Comparison of ENCODE assay signal across 1 cellular context in the genomic region with DNA sequence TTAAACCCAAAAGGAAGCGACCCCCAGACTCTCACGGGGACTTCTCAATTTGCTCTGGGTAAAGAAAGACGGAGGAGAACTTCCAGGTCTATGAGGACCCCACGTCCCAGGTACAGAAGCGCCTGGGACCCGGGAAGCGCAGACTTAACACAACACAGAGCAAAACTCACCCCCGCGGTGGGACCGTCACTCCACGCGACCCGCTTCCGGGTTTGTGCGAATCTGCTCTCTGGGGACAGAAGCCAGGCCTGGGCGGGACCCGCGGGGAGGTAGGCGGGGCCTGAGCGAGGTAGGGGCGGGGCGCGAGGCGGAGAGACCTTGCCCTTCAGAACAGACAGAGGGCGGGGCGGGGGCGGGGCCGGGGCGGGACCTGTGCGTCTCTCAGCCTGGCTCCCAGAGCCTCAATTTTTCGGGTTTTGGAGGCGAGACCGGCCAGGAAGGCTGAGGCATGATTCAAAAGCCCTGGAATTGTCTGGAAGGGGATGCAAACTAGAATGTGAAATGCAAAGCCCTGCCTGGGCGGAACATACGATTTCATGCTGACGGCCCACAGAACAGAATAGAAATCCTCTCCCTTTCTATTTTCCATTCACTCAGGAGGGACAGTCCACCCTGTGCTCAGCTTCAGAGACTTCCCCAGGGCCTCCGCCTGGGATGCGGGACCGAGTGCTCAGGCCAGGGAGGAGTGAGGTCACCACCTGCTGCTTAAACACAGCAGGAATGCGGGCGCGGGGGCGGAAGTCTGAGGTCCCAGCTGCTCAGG.
TF ChIP-seq lines count a peak whose summit lies in the region.

No MANE protein-coding gene starts in this region.

TF ChIP-seq in K562, 482 proteins besides CTCF, POLR2A, EP300 and RAD21 (continued from another document and continues in another):
- TF ChIP-seq, protein P1, sequence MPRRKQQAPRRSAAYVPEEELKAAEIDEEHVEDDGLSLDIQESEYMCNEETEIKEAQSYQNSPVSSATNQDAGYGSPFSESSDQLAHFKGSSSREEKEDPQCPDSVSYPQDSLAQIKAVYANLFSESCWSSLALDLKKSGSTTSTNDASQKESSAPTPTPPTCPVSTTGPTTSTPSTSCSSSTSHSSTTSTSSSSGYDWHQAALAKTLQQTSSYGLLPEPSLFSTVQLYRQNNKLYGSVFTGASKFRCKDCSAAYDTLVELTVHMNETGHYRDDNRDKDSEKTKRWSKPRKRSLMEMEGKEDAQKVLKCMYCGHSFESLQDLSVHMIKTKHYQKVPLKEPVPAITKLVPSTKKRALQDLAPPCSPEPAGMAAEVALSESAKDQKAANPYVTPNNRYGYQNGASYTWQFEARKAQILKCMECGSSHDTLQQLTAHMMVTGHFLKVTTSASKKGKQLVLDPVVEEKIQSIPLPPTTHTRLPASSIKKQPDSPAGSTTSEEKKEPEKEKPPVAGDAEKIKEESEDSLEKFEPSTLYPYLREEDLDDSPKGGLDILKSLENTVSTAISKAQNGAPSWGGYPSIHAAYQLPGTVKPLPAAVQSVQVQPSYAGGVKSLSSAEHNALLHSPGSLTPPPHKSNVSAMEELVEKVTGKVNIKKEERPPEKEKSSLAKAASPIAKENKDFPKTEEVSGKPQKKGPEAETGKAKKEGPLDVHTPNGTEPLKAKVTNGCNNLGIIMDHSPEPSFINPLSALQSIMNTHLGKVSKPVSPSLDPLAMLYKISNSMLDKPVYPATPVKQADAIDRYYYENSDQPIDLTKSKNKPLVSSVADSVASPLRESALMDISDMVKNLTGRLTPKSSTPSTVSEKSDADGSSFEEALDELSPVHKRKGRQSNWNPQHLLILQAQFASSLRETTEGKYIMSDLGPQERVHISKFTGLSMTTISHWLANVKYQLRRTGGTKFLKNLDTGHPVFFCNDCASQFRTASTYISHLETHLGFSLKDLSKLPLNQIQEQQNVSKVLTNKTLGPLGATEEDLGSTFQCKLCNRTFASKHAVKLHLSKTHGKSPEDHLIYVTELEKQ (CRISPR knock-in tag; IDR thresholded peaks at IDR 0.05): no peak
- peak; percentile 82 for TF ChIP-seq POLR2B (IDR thresholded peaks at IDR 0.05; ENCODE audit: low read depth, partially characterized antibody)
- TF ChIP-seq ELF1 (tag; IDR thresholded peaks at IDR 0.05): peak; percentile 93
- no peak for TF ChIP-seq TEAD2 (tag; IDR thresholded peaks at IDR 0.05)
- 0 out of 2 replicates have a peak, but pooled peaks have one; percentile 29 for TF ChIP-seq ZBTB7A (IDR thresholded peaks at IDR 0.05; ENCODE audit: borderline replicate concordance, control insufficient read depth, low read depth, low read length)
- no peak for TF ChIP-seq ATF1 (CRISPR knock-in tag; IDR thresholded peaks at IDR 0.05)
- 0 out of 2 replicates have a peak, but pooled peaks have one; percentile 38 for TF ChIP-seq ATF1 (tag; IDR thresholded peaks at IDR 0.05)
- no peak for TF ChIP-seq CEBPG (CRISPR knock-in tag; IDR thresholded peaks at IDR 0.05)
- TF ChIP-seq CEBPG (tag; conservative IDR thresholded peaks at IDR 0.05 in 1 of 2, IDR thresholded peaks at IDR 0.05 in 1 of 2): no peak
- TF ChIP-seq SRSF3 (IDR thresholded peaks at IDR 0.05; ENCODE audit: insufficient read depth, low read length): no peak
- TF ChIP-seq CC2D1A (IDR thresholded peaks at IDR 0.05): no peak
- peak; percentile 91 for TF ChIP-seq EGR1 (conservative IDR thresholded peaks at IDR 0.05)
- peak in 1 of 3 experiments; percentile 23 for TF ChIP-seq YY1 (IDR thresholded peaks at IDR 0.05; ENCODE audit: borderline replicate concordance in 1 of 3, control insufficient read depth in 1 of 3, extremely low read depth in 1 of 3, insufficient read depth in 3 of 3, insufficient read length in 1 of 3, insufficient replicate concordance in 2 of 3, low read depth in 1 of 3, low read length in 2 of 3)
- 0 out of 2 replicates have a peak, but pooled peaks have one; percentile 18 for TF ChIP-seq DPF2 (IDR thresholded peaks at IDR 0.05)
- TF ChIP-seq RBM15 (IDR thresholded peaks at IDR 0.05; ENCODE audit: insufficient read depth, low read length): no peak
- no peak for TF ChIP-seq TSC22D4 (tag; IDR thresholded peaks at IDR 0.05)
- TF ChIP-seq MYBL2 (IDR thresholded peaks at IDR 0.05; ENCODE audit: low read depth): no peak
- no peak for TF ChIP-seq MYBL2 (CRISPR knock-in tag; IDR thresholded peaks at IDR 0.05; ENCODE audit: borderline replicate concordance)
- TF ChIP-seq POLR2G (IDR thresholded peaks at IDR 0.05; ENCODE audit: low read depth, low read length): peak; percentile 90
- no peak for TF ChIP-seq ZKSCAN3 (CRISPR knock-in tag; IDR thresholded peaks at IDR 0.05)
- no peak for TF ChIP-seq NFE2 (IDR thresholded peaks at IDR 0.05; ENCODE audit: low read depth)
- TF ChIP-seq TAF7 (tag; IDR thresholded peaks at IDR 0.05): peak; percentile 46; the same call in 1 of the 2 replicates
- no peak for TF ChIP-seq ZNF212 (CRISPR knock-in tag; IDR thresholded peaks at IDR 0.05)
- TF ChIP-seq, protein P2, sequence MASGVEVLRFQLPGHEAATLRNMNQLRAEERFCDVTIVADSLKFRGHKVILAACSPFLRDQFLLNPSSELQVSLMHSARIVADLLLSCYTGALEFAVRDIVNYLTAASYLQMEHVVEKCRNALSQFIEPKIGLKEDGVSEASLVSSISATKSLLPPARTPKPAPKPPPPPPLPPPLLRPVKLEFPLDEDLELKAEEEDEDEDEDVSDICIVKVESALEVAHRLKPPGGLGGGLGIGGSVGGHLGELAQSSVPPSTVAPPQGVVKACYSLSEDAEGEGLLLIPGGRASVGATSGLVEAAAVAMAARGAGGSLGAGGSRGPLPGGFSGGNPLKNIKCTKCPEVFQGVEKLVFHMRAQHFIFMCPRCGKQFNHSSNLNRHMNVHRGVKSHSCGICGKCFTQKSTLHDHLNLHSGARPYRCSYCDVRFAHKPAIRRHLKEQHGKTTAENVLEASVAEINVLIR (CRISPR knock-in tag; IDR thresholded peaks at IDR 0.05): no peak
- no peak for TF ChIP-seq TRIM28 (IDR thresholded peaks at IDR 0.05)
- peak; percentile 44 to 76; a peak in 1 of 4 replicates for TF ChIP-seq SIN3A (IDR thresholded peaks at IDR 0.05; ENCODE audit: borderline replicate concordance in 2 of 2, control insufficient read depth in 1 of 2, low read depth in 2 of 2, low read length in 2 of 2)
- TF ChIP-seq, protein P3, sequence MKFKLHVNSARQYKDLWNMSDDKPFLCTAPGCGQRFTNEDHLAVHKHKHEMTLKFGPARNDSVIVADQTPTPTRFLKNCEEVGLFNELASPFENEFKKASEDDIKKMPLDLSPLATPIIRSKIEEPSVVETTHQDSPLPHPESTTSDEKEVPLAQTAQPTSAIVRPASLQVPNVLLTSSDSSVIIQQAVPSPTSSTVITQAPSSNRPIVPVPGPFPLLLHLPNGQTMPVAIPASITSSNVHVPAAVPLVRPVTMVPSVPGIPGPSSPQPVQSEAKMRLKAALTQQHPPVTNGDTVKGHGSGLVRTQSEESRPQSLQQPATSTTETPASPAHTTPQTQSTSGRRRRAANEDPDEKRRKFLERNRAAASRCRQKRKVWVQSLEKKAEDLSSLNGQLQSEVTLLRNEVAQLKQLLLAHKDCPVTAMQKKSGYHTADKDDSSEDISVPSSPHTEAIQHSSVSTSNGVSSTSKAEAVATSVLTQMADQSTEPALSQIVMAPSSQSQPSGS (CRISPR knock-in tag; IDR thresholded peaks at IDR 0.05): no peak
- TF ChIP-seq NRF1 (conservative IDR thresholded peaks at IDR 0.05 in 1 of 2, IDR thresholded peaks at IDR 0.05 in 1 of 2): 0 out of 4 replicates have a peak, but pooled peaks of 1 of the 2 experiments have one; percentile 36
- TF ChIP-seq BHLHE40 (IDR thresholded peaks at IDR 0.05; ENCODE audit: low read length): no peak
- TF ChIP-seq RFX7 (CRISPR knock-in tag; IDR thresholded peaks at IDR 0.05): 0 out of 2 replicates have a peak, but pooled peaks have one; percentile 32
- TF ChIP-seq GABPA (tag; conservative IDR thresholded peaks at IDR 0.05; ENCODE audit: low read depth): peak; percentile 51; the same call in 1 of the 2 replicates
- TF ChIP-seq YBX1 (IDR thresholded peaks at IDR 0.05): no peak
- TF ChIP-seq ZNF197 (CRISPR knock-in tag; IDR thresholded peaks at IDR 0.05; ENCODE audit: low read depth): no peak
- TF ChIP-seq JUN (IDR thresholded peaks at IDR 0.05; ENCODE audit: borderline replicate concordance, low read depth, low read length): peak; percentile 51; the same call in 1 of the 2 replicates
- no peak for TF ChIP-seq JUN (CRISPR knock-in tag; IDR thresholded peaks at IDR 0.05; ENCODE audit: borderline replicate concordance)
- TF ChIP-seq, protein P4, sequence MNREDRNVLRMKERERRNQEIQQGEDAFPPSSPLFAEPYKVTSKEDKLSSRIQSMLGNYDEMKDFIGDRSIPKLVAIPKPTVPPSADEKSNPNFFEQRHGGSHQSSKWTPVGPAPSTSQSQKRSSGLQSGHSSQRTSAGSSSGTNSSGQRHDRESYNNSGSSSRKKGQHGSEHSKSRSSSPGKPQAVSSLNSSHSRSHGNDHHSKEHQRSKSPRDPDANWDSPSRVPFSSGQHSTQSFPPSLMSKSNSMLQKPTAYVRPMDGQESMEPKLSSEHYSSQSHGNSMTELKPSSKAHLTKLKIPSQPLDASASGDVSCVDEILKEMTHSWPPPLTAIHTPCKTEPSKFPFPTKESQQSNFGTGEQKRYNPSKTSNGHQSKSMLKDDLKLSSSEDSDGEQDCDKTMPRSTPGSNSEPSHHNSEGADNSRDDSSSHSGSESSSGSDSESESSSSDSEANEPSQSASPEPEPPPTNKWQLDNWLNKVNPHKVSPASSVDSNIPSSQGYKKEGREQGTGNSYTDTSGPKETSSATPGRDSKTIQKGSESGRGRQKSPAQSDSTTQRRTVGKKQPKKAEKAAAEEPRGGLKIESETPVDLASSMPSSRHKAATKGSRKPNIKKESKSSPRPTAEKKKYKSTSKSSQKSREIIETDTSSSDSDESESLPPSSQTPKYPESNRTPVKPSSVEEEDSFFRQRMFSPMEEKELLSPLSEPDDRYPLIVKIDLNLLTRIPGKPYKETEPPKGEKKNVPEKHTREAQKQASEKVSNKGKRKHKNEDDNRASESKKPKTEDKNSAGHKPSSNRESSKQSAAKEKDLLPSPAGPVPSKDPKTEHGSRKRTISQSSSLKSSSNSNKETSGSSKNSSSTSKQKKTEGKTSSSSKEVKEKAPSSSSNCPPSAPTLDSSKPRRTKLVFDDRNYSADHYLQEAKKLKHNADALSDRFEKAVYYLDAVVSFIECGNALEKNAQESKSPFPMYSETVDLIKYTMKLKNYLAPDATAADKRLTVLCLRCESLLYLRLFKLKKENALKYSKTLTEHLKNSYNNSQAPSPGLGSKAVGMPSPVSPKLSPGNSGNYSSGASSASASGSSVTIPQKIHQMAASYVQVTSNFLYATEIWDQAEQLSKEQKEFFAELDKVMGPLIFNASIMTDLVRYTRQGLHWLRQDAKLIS (CRISPR knock-in tag; IDR thresholded peaks at IDR 0.05): peak; percentile 38; the same call in 1 of the 2 replicates
- peak; percentile 80 for TF ChIP-seq TAF1 (IDR thresholded peaks at IDR 0.05; ENCODE audit: control insufficient read depth, extremely low read depth, insufficient read depth, low read length, severe bottlenecking)
- peak; percentile 75 for TF ChIP-seq EP400 (IDR thresholded peaks at IDR 0.05)
- 0 out of 4 replicates have a peak, but pooled peaks of 1 of the 2 experiments have one; percentile 42 for TF ChIP-seq NONO (IDR thresholded peaks at IDR 0.05; ENCODE audit: low read depth in 2 of 2, low read length in 1 of 2)
- TF ChIP-seq, protein P5, sequence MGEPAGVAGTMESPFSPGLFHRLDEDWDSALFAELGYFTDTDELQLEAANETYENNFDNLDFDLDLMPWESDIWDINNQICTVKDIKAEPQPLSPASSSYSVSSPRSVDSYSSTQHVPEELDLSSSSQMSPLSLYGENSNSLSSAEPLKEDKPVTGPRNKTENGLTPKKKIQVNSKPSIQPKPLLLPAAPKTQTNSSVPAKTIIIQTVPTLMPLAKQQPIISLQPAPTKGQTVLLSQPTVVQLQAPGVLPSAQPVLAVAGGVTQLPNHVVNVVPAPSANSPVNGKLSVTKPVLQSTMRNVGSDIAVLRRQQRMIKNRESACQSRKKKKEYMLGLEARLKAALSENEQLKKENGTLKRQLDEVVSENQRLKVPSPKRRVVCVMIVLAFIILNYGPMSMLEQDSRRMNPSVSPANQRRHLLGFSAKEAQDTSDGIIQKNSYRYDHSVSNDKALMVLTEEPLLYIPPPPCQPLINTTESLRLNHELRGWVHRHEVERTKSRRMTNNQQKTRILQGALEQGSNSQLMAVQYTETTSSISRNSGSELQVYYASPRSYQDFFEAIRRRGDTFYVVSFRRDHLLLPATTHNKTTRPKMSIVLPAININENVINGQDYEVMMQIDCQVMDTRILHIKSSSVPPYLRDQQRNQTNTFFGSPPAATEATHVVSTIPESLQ (CRISPR knock-in tag; IDR thresholded peaks at IDR 0.05): no peak
- TF ChIP-seq TAL1 (IDR thresholded peaks at IDR 0.05): no peak
- peak; percentile 87 for TF ChIP-seq RBFOX2 (IDR thresholded peaks at IDR 0.05; ENCODE audit: low read depth, low read length)
- TF ChIP-seq, protein P6, sequence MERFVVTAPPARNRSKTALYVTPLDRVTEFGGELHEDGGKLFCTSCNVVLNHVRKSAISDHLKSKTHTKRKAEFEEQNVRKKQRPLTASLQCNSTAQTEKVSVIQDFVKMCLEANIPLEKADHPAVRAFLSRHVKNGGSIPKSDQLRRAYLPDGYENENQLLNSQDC (CRISPR knock-in tag; IDR thresholded peaks at IDR 0.05): no peak
- TF ChIP-seq ELF2 (CRISPR knock-in tag; IDR thresholded peaks at IDR 0.05): peak; percentile 91
- no peak for TF ChIP-seq HNRNPL (IDR thresholded peaks at IDR 0.05; ENCODE audit: low read depth, low read length)
- TF ChIP-seq DIDO1 (tag; IDR thresholded peaks at IDR 0.05; ENCODE audit: low read depth): no peak
- no peak for TF ChIP-seq SMAD1 (IDR thresholded peaks at IDR 0.05; ENCODE audit: low read depth, low read length, partially characterized antibody)
- no peak for TF ChIP-seq ARID1B (IDR thresholded peaks at IDR 0.05)
- no peak for TF ChIP-seq SAP30 (IDR thresholded peaks at IDR 0.05; ENCODE audit: borderline replicate concordance, insufficient read depth, low read depth, low read length, poor library complexity, severe bottlenecking)
- TF ChIP-seq, protein P7, sequence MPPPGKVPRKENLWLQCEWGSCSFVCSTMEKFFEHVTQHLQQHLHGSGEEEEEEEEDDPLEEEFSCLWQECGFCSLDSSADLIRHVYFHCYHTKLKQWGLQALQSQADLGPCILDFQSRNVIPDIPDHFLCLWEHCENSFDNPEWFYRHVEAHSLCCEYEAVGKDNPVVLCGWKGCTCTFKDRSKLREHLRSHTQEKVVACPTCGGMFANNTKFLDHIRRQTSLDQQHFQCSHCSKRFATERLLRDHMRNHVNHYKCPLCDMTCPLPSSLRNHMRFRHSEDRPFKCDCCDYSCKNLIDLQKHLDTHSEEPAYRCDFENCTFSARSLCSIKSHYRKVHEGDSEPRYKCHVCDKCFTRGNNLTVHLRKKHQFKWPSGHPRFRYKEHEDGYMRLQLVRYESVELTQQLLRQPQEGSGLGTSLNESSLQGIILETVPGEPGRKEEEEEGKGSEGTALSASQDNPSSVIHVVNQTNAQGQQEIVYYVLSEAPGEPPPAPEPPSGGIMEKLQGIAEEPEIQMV (tag; conservative IDR thresholded peaks at IDR 0.05; ENCODE audit: low read depth): no peak
